ENCODE assay signal across 2 cellular contexts in genomic region chr11:49169579-49169978, GRCh38. TPM values are rescaled to one million over a fixed set of nuclear protein-coding genes. Genes with fewer than 3 reads are reported as not detected.
"Had no signal": no experiment of that assay in that cellular context is flagged by ENCODE, and none has a peak within 500 bp of the region (broad histone marks: within the 10 kb centered on the region; RNA-seq: fewer than 3 reads in every experiment).

No MANE protein-coding gene starts in this region.

RNA-seq across cellular contexts. Expression of gene FOLH1, which starts 38.8 kb away (rescaled TPM):
- total RNA-seq: activated CD4-positive, alpha-beta memory T cell treated with anti-CD3 and anti-CD28 coated beads, Interleukin-2, amount 10 ng/mL, durations not matched to agents 7 days and 5 days; activated CD4-positive, alpha-beta T cell treated with anti-CD3 and anti-CD28 coated beads for 36 hours had no signal
